ENCODE assay signal across 15 cellular contexts in the genomic region with DNA sequence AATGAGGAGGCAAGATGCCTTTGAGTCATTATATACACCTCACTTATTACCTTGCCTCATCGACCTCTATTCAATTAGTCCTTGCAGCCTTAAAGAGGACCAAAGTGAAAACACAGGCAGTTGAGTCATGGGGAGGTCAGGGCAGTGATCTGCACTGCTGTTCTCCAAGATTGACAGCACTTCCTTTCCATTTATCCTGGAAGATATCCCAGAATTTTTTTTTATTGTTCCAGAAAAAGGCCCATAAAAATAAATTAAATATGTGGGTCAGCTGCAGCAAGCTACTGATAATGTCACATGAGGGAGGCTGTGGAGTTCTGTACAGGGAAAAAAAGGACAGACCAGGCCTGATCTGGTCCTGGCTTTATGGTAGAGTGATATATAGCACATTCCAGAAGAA. TPM values are rescaled to one million over a fixed set of nuclear protein-coding genes. Genes with fewer than 3 reads are reported as not detected.
DNase-seq lines count a peak whose midpoint lies in the region; ATAC-seq and TF ChIP-seq lines count a peak whose summit lies in the region.
"Had no signal": no experiment of that assay in that cellular context is flagged by ENCODE, and none has a peak within 500 bp of the region (broad histone marks: within the 10 kb centered on the region; RNA-seq: fewer than 3 reads in every experiment).

No MANE protein-coding gene starts in this region.

- DNase-seq in A172 (ENCODE audit: low spot score) (peak; percentile 42), LoVo (ENCODE audit: low spot score) (peak; percentile 47), dorsolateral prefrontal cortex (no peak), left lobe of liver (ENCODE audit: low spot score) (no peak), NCI-H2171 treated with DMSO at 0.1 percent for 48 hours (lab: John Stamatoyannopoulos, UW) (no peak)
- no peak for DNase-seq in stimulated activated CD4-positive, alpha-beta T cell treated with anti-CD3 and anti-CD28 coated beads, Interleukin-4, amount 100 ng/mL, for 1 hour
- DNase-seq: Calu3, Kasumi-1, NCI-H2107, upper lobe of left lung had no signal

- H3K4me3 ChIP-seq in dorsolateral prefrontal cortex = no peak overlapping the region
- H3K4me3 ChIP-seq: gastroesophageal sphincter, neural progenitor cell, SK-N-MC, upper lobe of left lung had no signal

- H3K27me3 ChIP-seq in dorsolateral prefrontal cortex = no peaks in the 10 kb centered on the region
- H3K27me3 ChIP-seq: gastroesophageal sphincter, neural progenitor cell, upper lobe of left lung had no signal

- TF ChIP-seq CTCF in dorsolateral prefrontal cortex (IDR thresholded peaks at IDR 0.05 in 54 of 56, conservative IDR thresholded peaks at IDR 0.05 in 2 of 56; ENCODE audit: low read depth in 1 of 56, partially characterized antibody in 56 of 56) = no peak

- intact Hi-C loops in dorsolateral prefrontal cortex (cut with DNase I) = no loop called here

- peak; percentile 26 for ATAC-seq in left lobe of liver
- no peak for ATAC-seq in HG02885 (IDR thresholded peaks at IDR 0.05; ENCODE audit: poor library complexity, unreplicated experiment)
- no peak for ATAC-seq in HG02588 (IDR thresholded peaks at IDR 0.05; ENCODE audit: unreplicated experiment)
- ATAC-seq: gastroesophageal sphincter had no signal

- peak overlapping the region in 32 of 59 donors; percentile 0 to 63 (median 20) for H3K27ac ChIP-seq in dorsolateral prefrontal cortex
- H3K27ac ChIP-seq: gastroesophageal sphincter, neural progenitor cell, SK-N-MC, upper lobe of left lung had no signal

RNA-seq across cellular contexts. Expression of a gene that starts 33.2 kb away (rescaled TPM):
- 32.7 and 36.9 TPM in 2 replicates for total RNA-seq in A172 (2014; rRNA removed; shearing (Covaris generic))
- total RNA-seq in dorsolateral prefrontal cortex (100 to 1,000 TPM in 119 of 120 experiments, 10 to 100 TPM in 1; 97.5 to 158 (median 125) TPM), left lobe of liver (14.5 TPM)

Comparison
In these comparisons a context has a peak if more than half of its experiments do, and no peak if none do; other contexts are left out.
1. DNase-seq: peak in A172 (single experiment) and LoVo (single experiment); none in dorsolateral prefrontal cortex (0 of 10), left lobe of liver (single experiment), stimulated activated CD4-positive, alpha-beta T cell treated with anti-CD3 and anti-CD28 coated beads, Interleukin-4, amount 100 ng/mL, for 1 hour (single experiment) and NCI-H2171 treated with DMSO at 0.1 percent for 48 hours (single experiment).